ENCODE assay signal across 14 cellular contexts in genomic region chr11:119480375-119481020, GRCh38. TPM values are rescaled to one million over a fixed set of nuclear protein-coding genes. Genes with fewer than 3 reads are reported as not detected.
DNase-seq lines count a peak whose midpoint lies in the region; TF ChIP-seq lines count a peak whose summit lies in the region.
"Had no signal": no experiment of that assay in that cellular context is flagged by ENCODE, and none has a peak within 500 bp of the region (broad histone marks: within the 10 kb centered on the region; RNA-seq: fewer than 3 reads in every experiment).

No MANE protein-coding gene starts in this region.

- peaks cover 16 to 18% of the 10 kb centered on the region in 2 experiments for H3K4me1 Mint-ChIP-seq in H9

- no peak overlapping the region for H3K56ac ChIP-seq in H9 (ENCODE audit: insufficient read length, low read depth, low read length)

- H3K27ac ChIP-seq in BLaER1 = no peak overlapping the region
- no peak overlapping the region for H3K27ac ChIP-seq in H9 (ENCODE audit: insufficient read length, low read depth, low read length)
- no peak overlapping the region for H3K27ac ChIP-seq in adrenal gland
- H3K27ac ChIP-seq: left ventricle myocardium inferior, SJSA1 had no signal

- H2AFZ ChIP-seq in H9 (ENCODE audit: low read length) = no peak overlapping the region

- no peaks in the 10 kb centered on the region for H3K9me3 ChIP-seq in BLaER1
- no peaks in the 10 kb centered on the region for H3K9me3 ChIP-seq in H9 (ENCODE audit: control insufficient read depth, low read depth, low read length)
- H3K9me3 ChIP-seq in adrenal gland (replicated peaks in 1 of 3) = no peaks in the 10 kb centered on the region
- H3K9me3 ChIP-seq: left ventricle myocardium inferior, SJSA1 had no signal

- peak; percentile 21 for DNase-seq in H9
- peak in 5 of 7 donors; percentile 4 to 47 (median 15) for DNase-seq in adrenal gland
- peak; percentile 75 for DNase-seq in mesenteric fat pad (ENCODE audit: low spot score)
- DNase-seq in A172 (ENCODE audit: low spot score) = no peak
- DNase-seq in HT-29 (ENCODE audit: low spot score) = no peak
- no peak for DNase-seq in NCI-H82 treated with DMSO at 0.1 percent for 48 hours (lab: John Stamatoyannopoulos, UW; ENCODE audit: unreplicated experiment)
- no peak for DNase-seq in inferior parietal cortex (ENCODE audit: extremely low spot score)

- H3K36me3 Mint-ChIP-seq in H9 (ENCODE audit: insufficient read depth in 1 of 3, low read depth in 3 of 3) = no peaks in the 10 kb centered on the region; a peak in 1 of 7 replicates
- H3K36me3 Mint-ChIP-seq: activated naive CD8-positive, alpha-beta T cell had no signal

- no peak overlapping the region for H2AK5ac ChIP-seq in H9 (ENCODE audit: insufficient read length, low read length)

- WGBS in H9 (ENCODE audit: extremely low coverage, insufficient read length, low lambda C conversion rate) = no CpG with 5 or more reads among the region's 12 CpGs
- 83 to 95% (median 86%) methylated on average over 11 to 12 of the region's 12 CpGs for WGBS in adrenal gland, 4 donors

- no peaks in the 10 kb centered on the region; a peak in 1 of 5 replicates for H3K9me3 Mint-ChIP-seq in H9
- H3K9me3 Mint-ChIP-seq: activated CD8-positive, alpha-beta T cell treated with anti-CD3 and anti-CD28 coated beads for 36 hours; nephron; T-helper 1 cell treated with Interleukin-12 subunit alpha and Interleukin-12 subunit beta and Interleukin-4 antibody, amounts not matched to agents 30 μg/mL and 1 μg/mL, for 36 hours had no signal

- H3K18ac ChIP-seq in H9 (ENCODE audit: insufficient read length, low read depth, low read length) = no peak overlapping the region

- TF ChIP-seq POLR2A in adrenal gland (IDR thresholded peaks at IDR 0.05) = no peak

- no peaks in the 10 kb centered on the region for H3K23me2 ChIP-seq in H9 (ENCODE audit: insufficient read length, low read depth, low read length, poor library complexity, severe bottlenecking)

- no peak for TF ChIP-seq CTCF in H9 (conservative IDR thresholded peaks at IDR 0.05)
- TF ChIP-seq CTCF in adrenal gland (IDR thresholded peaks at IDR 0.05) = no peak

- H3K14ac ChIP-seq in H9 (ENCODE audit: insufficient read depth, low read length) = no peak overlapping the region

- H2BK120ac ChIP-seq in H9 (ENCODE audit: low read depth, low read length, poor library complexity, severe bottlenecking) = no peak overlapping the region

- peak overlapping the region in 1 of 3 experiments; percentile 39; a peak in 2 of 7 replicates for H3K27ac Mint-ChIP-seq in H9
- H3K27ac Mint-ChIP-seq: activated CD8-positive, alpha-beta T cell treated with anti-CD3 and anti-CD28 coated beads for 36 hours; activated naive CD8-positive, alpha-beta T cell; T-helper 1 cell treated with Interleukin-12 subunit alpha and Interleukin-12 subunit beta and Interleukin-4 antibody, amounts not matched to agents 30 μg/mL and 1 μg/mL, for 36 hours had no signal

- no peak overlapping the region for H2BK15ac ChIP-seq in H9 (ENCODE audit: low read depth, low read length)

- H3T11ph ChIP-seq in H9 (ENCODE audit: low read length) = no peak overlapping the region

- peaks cover 14% of the 10 kb centered on the region; the same call in 1 of the 2 replicates for H4K20me1 ChIP-seq in BLaER1
- no peaks in the 10 kb centered on the region for H4K20me1 ChIP-seq in H9 (ENCODE audit: control insufficient read depth, insufficient read depth, insufficient read length)

- no peak overlapping the region for H3K4me3 ChIP-seq in BLaER1
- H3K4me3 ChIP-seq in adrenal gland = no peak overlapping the region
- H3K4me3 ChIP-seq: left ventricle myocardium inferior, SJSA1 had no signal

- no peak overlapping the region for H2BK5ac ChIP-seq in H9 (ENCODE audit: insufficient read length, low read length)

- no peak overlapping the region for H4K91ac ChIP-seq in H9 (ENCODE audit: insufficient read length, low read depth, low read length)

- H3K9ac ChIP-seq in BLaER1 = no peak overlapping the region
- no peak overlapping the region for H3K9ac ChIP-seq in H9 (ENCODE audit: extremely low read depth, insufficient read length, low read length)

- no peaks in the 10 kb centered on the region for H3K79me2 ChIP-seq in H9 (ENCODE audit: insufficient read depth, low read length)

- H2BK12ac ChIP-seq in H9 (ENCODE audit: insufficient read length, low read depth, low read length) = no peak overlapping the region

- no peak overlapping the region for H3K4me3 Mint-ChIP-seq in H9
- H3K4me3 Mint-ChIP-seq: activated CD8-positive, alpha-beta T cell treated with anti-CD3 and anti-CD28 coated beads for 36 hours; activated naive CD8-positive, alpha-beta T cell; nephron; T-helper 1 cell treated with Interleukin-12 subunit alpha and Interleukin-12 subunit beta and Interleukin-4 antibody, amounts not matched to agents 30 μg/mL and 1 μg/mL, for 36 hours had no signal

- no peak overlapping the region for H2BK20ac ChIP-seq in H9 (ENCODE audit: low read depth, low read length, poor library complexity, severe bottlenecking)

- H3K27me3 Mint-ChIP-seq in H9 (ENCODE audit: low read depth) = peaks cover 50% of the 10 kb centered on the region

- H3K23ac ChIP-seq in H9 (ENCODE audit: insufficient read length, low read depth, low read length) = no peak overlapping the region

- H3K4ac ChIP-seq in H9 (ENCODE audit: low read depth, low read length) = no peak overlapping the region

- intact Hi-C loops in adrenal gland (cut with DNase I) = loop anchor here (5.0 to 10.0 kb wide), 4 partner anchors 184 to 634 kb away; partner anchors contain the start of gene NECTIN1 (in 1 of the 2)

- no peak overlapping the region for H4K8ac ChIP-seq in H9 (replicated peaks; ENCODE audit: insufficient read length, low read depth, low read length)

- no peak overlapping the region for H4K5ac ChIP-seq in H9 (ENCODE audit: insufficient read length, low read depth, low read length)

- no peaks in the 10 kb centered on the region for H3K27me3 ChIP-seq in BLaER1
- no peaks in the 10 kb centered on the region for H3K27me3 ChIP-seq in H9 (ENCODE audit: insufficient read depth, low read length)
- no peaks in the 10 kb centered on the region for H3K27me3 ChIP-seq in adrenal gland
- H3K27me3 ChIP-seq: SJSA1 had no signal

- no peaks in the 10 kb centered on the region for H3K79me1 ChIP-seq in H9 (ENCODE audit: insufficient read depth, low read depth, low read length, poor library complexity, severe bottlenecking)

- peaks cover 47% of the 10 kb centered on the region for H3K4me1 ChIP-seq in BLaER1
- no peaks in the 10 kb centered on the region; the same call in 1 of the 2 replicates for H3K4me1 ChIP-seq in H9 (ENCODE audit: insufficient read depth, low read length)
- peaks cover 0 to 8% of the 10 kb centered on the region in 2 donors for H3K4me1 ChIP-seq in adrenal gland (replicated peaks in 1 of 2)

- H3K4me2 ChIP-seq in BLaER1 (peak overlapping the region; percentile 84), H9 (ENCODE audit: insufficient read depth, insufficient read length, low read length) (no peak overlapping the region)

- H3K36me3 ChIP-seq in BLaER1 = no peaks in the 10 kb centered on the region
- H3K36me3 ChIP-seq in adrenal gland (replicated peaks in 1 of 2) = no peaks in the 10 kb centered on the region
- H3K36me3 ChIP-seq: left ventricle myocardium inferior, SJSA1 had no signal

RNA-seq across cellular contexts. Expression of gene THY1, which starts 57.5 kb away (rescaled TPM):
- 176 and 184 TPM in 2 replicates for total RNA-seq in H9 (2021)
- 10 to 100 TPM in 5 of 8 donors, 1 to 10 TPM in 3; 4.5 to 38.7 (median 18.2) TPM for total RNA-seq in adrenal gland
- 10 to 100 TPM; 14.4 to 35.0 (median 26.2) TPM for polyA plus RNA-seq in adrenal gland
- 33.4 TPM for total RNA-seq in mesenteric fat pad
- 276 and 329 TPM in 2 replicates for total RNA-seq in A172 (2014; rRNA removed; shearing (Covaris generic))
- 0.18 and 0.25 TPM in 2 replicates for total RNA-seq in HT-29 (2014; rRNA removed; shearing (Covaris generic))

Comparison
In these comparisons a context has a peak if more than half of its experiments do, and no peak if none do; other contexts are left out.
1. DNase-seq: peak in H9 (single experiment), adrenal gland (5 of 7) and mesenteric fat pad (single experiment); none in A172 (single experiment), HT-29 (single experiment), NCI-H82 treated with DMSO at 0.1 percent for 48 hours (single experiment) and inferior parietal cortex (single experiment).